11 cellular contexts compared by ENCODE assay signal in genomic region chr1:110872366-110872744, GRCh38. TPM values are rescaled to one million over a fixed set of nuclear protein-coding genes. Genes with fewer than 3 reads are reported as not detected.
A peak's percentile ranks its signal among the peaks of the same experiment; 100 is the strongest.
DNase-seq lines count a peak whose midpoint lies in the region; ATAC-seq and TF ChIP-seq lines count a peak whose summit lies in the region.
"Had no signal": no experiment of that assay in that cellular context is flagged by ENCODE, and none has a peak within 500 bp of the region (broad histone marks: within the 10 kb centered on the region; RNA-seq: fewer than 3 reads in every experiment).

No MANE protein-coding gene starts in this region.

- no peak for TF ChIP-seq CTCF in OCI-LY7 (conservative IDR thresholded peaks at IDR 0.05; ENCODE audit: low read length)

- no peaks in the 10 kb centered on the region for H3K27me3 ChIP-seq in mononuclear cell (ENCODE audit: insufficient read depth, low read length)
- H3K27me3 ChIP-seq: gastrocnemius medialis had no signal

- peaks cover 54% of the 10 kb centered on the region for H3K4me1 ChIP-seq in OCI-LY7 (ENCODE audit: insufficient read depth, low read length, poor library complexity, severe bottlenecking)
- H3K4me1 ChIP-seq in mononuclear cell (ENCODE audit: insufficient read depth, low read length) = peaks cover 32% of the 10 kb centered on the region
- H3K4me1 ChIP-seq: gastrocnemius medialis had no signal

- peak; percentile 37 for ATAC-seq in GM21423 (IDR thresholded peaks at IDR 0.05; ENCODE audit: unreplicated experiment)
- ATAC-seq: gastrocnemius medialis had no signal

- peak; percentile 87 for DNase-seq in OCI-LY7 (ENCODE audit: low spot score)
- DNase-seq in activated gamma-delta T cell (lab: John Stamatoyannopoulos, UW) = no peak
- no peak for DNase-seq in kidney tubule cell (ENCODE audit: low spot score)
- DNase-seq in epidermal melanocyte (ENCODE audit: insufficient read length, low spot score) = no peak
- DNase-seq in UCSD-AML1 (lab: John Stamatoyannopoulos, UW; ENCODE audit: unreplicated experiment) = no peak

- H3K27ac ChIP-seq in OCI-LY7 (ENCODE audit: low read depth, low read length, poor library complexity, severe bottlenecking) = peak overlapping the region; percentile 98
- H3K27ac ChIP-seq: gastrocnemius medialis, RWPE1 had no signal

- CTCF ChIA-PET in OCI-LY7 (lab: Charles Lee; ENCODE audit: unreplicated experiment) = interaction anchor here (1.4 kb wide), 1 partner anchor 86 kb away, joined by 3 read pairs; no protein-coding TSS in a partner anchor

- no peaks in the 10 kb centered on the region; the same call in 1 of the 2 replicates for H3K36me3 ChIP-seq in OCI-LY7 (ENCODE audit: insufficient read depth, low read length)
- H3K36me3 ChIP-seq: gastrocnemius medialis had no signal

- POLR2A ChIA-PET in OCI-LY7 (lab: Charles Lee) = interaction anchor here (1.1 to 1.5 kb wide), 3 partner anchors 85 to 347 kb away, joined by 3 to 6 read pairs (median 4); no protein-coding TSS in a partner anchor

- TSS peak; percentile 92 for BruUV-seq in OCI-LY7 (replicated peaks; lab: Mats Ljungman, UMichigan)

- H3K4me3 ChIP-seq in GM08714 (ENCODE audit: low read length) (peak overlapping the region; percentile 100), OCI-LY7 (ENCODE audit: low read depth, low read length, poor library complexity, severe bottlenecking) (peak overlapping the region; percentile 82), mononuclear cell (ENCODE audit: low read length) (peak overlapping the region; percentile 64)

- peaks cover 20% of the 10 kb centered on the region; the same call in 1 of the 2 replicates for H3K9me3 ChIP-seq in OCI-LY7 (ENCODE audit: low read length)
- no peaks in the 10 kb centered on the region for H3K9me3 ChIP-seq in mononuclear cell (ENCODE audit: low read depth, low read length)
- H3K9me3 ChIP-seq: gastrocnemius medialis had no signal

- intact Hi-C loops in OCI-LY7 (cut with micrococcal nuclease; ENCODE audit: unreplicated experiment) = loop anchor here (2.0 to 10.0 kb wide), 6 partner anchors 86 to 752 kb away; partner anchors contain the start of gene RBM15

- no peak overlapping the region; the same call in 1 of the 2 replicates for H2AFZ ChIP-seq in OCI-LY7 (ENCODE audit: low read length)

- H4K20me1 ChIP-seq in OCI-LY7 (ENCODE audit: insufficient read depth, low read length) = no peaks in the 10 kb centered on the region

- H3K4me2 ChIP-seq in OCI-LY7 (ENCODE audit: low read length) = peak overlapping the region; percentile 95

- H3K79me2 ChIP-seq in OCI-LY7 (ENCODE audit: insufficient read depth, low read depth, low read length) = peaks cover 43% of the 10 kb centered on the region

- H3K9me2 ChIP-seq in OCI-LY7 (ENCODE audit: insufficient read depth, low read length) = no peaks in the 10 kb centered on the region

RNA-seq across cellular contexts. Expression of gene CD53, which starts 0.6 kb away (rescaled TPM):
- total RNA-seq in OCI-LY7 (2014; rRNA removed; shearing (Covaris generic)) = 119 and 134 TPM in 2 replicates
- total RNA-seq in OCI-LY7 (2022) = 180 and 186 TPM in 2 replicates
- total RNA-seq in mononuclear cell = 334 TPM
- total RNA-seq: pulmonary artery endothelial cell had no signal
